2 cellular contexts compared by ENCODE assay signal in the genomic region with DNA sequence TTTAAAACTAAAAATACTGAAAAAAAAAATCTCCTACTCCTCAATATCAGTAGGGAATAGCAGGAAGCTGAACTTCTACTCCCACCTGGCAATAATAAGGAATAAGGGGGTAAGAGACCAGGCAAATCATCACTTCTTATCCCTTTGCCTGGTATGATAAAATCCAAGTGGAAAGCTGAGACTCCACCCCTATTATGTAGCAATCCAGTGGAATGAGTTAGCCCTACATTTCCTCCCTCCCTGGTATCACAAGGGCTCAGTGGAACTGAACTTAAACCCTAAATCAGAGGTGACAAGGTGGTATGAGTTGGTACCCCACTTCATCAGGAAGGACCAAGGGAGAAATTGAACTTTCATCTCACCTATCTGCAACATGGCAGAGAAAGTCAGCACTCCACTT.
A peak's percentile ranks its signal among the peaks of the same experiment; 100 is the strongest.
TF ChIP-seq lines count a peak whose summit lies in the region.

No MANE protein-coding gene starts in this region.

TF ChIP-seq in IMR-90, 13 proteins besides CTCF, POLR2A, EP300 and RAD21:
- TF ChIP-seq, protein P1, sequence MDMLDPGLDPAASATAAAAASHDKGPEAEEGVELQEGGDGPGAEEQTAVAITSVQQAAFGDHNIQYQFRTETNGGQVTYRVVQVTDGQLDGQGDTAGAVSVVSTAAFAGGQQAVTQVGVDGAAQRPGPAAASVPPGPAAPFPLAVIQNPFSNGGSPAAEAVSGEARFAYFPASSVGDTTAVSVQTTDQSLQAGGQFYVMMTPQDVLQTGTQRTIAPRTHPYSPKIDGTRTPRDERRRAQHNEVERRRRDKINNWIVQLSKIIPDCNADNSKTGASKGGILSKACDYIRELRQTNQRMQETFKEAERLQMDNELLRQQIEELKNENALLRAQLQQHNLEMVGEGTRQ (IDR thresholded peaks at IDR 0.05; ENCODE audit: low read depth, low read length): no peak
- TF ChIP-seq, protein P2, sequence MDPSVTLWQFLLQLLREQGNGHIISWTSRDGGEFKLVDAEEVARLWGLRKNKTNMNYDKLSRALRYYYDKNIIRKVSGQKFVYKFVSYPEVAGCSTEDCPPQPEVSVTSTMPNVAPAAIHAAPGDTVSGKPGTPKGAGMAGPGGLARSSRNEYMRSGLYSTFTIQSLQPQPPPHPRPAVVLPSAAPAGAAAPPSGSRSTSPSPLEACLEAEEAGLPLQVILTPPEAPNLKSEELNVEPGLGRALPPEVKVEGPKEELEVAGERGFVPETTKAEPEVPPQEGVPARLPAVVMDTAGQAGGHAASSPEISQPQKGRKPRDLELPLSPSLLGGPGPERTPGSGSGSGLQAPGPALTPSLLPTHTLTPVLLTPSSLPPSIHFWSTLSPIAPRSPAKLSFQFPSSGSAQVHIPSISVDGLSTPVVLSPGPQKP (IDR thresholded peaks at IDR 0.05; ENCODE audit: borderline replicate concordance, low read depth, low read length): no peak
- TF ChIP-seq CEBPB (IDR thresholded peaks at IDR 0.05; ENCODE audit: low read depth, low read length): peak; percentile 62
- no peak for TF ChIP-seq MAZ (IDR thresholded peaks at IDR 0.05; ENCODE audit: borderline replicate concordance, low read depth, low read length)
- no peak for TF ChIP-seq SMC3 (IDR thresholded peaks at IDR 0.05; ENCODE audit: low read depth, low read length)
- TF ChIP-seq BHLHE40 (IDR thresholded peaks at IDR 0.05; ENCODE audit: low read depth, low read length): no peak

TF ChIP-seq in H1, 55 proteins besides CTCF, POLR2A, EP300 and RAD21:
- no peak for TF ChIP-seq BACH1 (IDR thresholded peaks at IDR 0.05; ENCODE audit: low read length)
- TF ChIP-seq EZH2 (IDR thresholded peaks at IDR 0.05; ENCODE audit: low read depth, low read length, severe bottlenecking): no peak
- TF ChIP-seq, protein P3, sequence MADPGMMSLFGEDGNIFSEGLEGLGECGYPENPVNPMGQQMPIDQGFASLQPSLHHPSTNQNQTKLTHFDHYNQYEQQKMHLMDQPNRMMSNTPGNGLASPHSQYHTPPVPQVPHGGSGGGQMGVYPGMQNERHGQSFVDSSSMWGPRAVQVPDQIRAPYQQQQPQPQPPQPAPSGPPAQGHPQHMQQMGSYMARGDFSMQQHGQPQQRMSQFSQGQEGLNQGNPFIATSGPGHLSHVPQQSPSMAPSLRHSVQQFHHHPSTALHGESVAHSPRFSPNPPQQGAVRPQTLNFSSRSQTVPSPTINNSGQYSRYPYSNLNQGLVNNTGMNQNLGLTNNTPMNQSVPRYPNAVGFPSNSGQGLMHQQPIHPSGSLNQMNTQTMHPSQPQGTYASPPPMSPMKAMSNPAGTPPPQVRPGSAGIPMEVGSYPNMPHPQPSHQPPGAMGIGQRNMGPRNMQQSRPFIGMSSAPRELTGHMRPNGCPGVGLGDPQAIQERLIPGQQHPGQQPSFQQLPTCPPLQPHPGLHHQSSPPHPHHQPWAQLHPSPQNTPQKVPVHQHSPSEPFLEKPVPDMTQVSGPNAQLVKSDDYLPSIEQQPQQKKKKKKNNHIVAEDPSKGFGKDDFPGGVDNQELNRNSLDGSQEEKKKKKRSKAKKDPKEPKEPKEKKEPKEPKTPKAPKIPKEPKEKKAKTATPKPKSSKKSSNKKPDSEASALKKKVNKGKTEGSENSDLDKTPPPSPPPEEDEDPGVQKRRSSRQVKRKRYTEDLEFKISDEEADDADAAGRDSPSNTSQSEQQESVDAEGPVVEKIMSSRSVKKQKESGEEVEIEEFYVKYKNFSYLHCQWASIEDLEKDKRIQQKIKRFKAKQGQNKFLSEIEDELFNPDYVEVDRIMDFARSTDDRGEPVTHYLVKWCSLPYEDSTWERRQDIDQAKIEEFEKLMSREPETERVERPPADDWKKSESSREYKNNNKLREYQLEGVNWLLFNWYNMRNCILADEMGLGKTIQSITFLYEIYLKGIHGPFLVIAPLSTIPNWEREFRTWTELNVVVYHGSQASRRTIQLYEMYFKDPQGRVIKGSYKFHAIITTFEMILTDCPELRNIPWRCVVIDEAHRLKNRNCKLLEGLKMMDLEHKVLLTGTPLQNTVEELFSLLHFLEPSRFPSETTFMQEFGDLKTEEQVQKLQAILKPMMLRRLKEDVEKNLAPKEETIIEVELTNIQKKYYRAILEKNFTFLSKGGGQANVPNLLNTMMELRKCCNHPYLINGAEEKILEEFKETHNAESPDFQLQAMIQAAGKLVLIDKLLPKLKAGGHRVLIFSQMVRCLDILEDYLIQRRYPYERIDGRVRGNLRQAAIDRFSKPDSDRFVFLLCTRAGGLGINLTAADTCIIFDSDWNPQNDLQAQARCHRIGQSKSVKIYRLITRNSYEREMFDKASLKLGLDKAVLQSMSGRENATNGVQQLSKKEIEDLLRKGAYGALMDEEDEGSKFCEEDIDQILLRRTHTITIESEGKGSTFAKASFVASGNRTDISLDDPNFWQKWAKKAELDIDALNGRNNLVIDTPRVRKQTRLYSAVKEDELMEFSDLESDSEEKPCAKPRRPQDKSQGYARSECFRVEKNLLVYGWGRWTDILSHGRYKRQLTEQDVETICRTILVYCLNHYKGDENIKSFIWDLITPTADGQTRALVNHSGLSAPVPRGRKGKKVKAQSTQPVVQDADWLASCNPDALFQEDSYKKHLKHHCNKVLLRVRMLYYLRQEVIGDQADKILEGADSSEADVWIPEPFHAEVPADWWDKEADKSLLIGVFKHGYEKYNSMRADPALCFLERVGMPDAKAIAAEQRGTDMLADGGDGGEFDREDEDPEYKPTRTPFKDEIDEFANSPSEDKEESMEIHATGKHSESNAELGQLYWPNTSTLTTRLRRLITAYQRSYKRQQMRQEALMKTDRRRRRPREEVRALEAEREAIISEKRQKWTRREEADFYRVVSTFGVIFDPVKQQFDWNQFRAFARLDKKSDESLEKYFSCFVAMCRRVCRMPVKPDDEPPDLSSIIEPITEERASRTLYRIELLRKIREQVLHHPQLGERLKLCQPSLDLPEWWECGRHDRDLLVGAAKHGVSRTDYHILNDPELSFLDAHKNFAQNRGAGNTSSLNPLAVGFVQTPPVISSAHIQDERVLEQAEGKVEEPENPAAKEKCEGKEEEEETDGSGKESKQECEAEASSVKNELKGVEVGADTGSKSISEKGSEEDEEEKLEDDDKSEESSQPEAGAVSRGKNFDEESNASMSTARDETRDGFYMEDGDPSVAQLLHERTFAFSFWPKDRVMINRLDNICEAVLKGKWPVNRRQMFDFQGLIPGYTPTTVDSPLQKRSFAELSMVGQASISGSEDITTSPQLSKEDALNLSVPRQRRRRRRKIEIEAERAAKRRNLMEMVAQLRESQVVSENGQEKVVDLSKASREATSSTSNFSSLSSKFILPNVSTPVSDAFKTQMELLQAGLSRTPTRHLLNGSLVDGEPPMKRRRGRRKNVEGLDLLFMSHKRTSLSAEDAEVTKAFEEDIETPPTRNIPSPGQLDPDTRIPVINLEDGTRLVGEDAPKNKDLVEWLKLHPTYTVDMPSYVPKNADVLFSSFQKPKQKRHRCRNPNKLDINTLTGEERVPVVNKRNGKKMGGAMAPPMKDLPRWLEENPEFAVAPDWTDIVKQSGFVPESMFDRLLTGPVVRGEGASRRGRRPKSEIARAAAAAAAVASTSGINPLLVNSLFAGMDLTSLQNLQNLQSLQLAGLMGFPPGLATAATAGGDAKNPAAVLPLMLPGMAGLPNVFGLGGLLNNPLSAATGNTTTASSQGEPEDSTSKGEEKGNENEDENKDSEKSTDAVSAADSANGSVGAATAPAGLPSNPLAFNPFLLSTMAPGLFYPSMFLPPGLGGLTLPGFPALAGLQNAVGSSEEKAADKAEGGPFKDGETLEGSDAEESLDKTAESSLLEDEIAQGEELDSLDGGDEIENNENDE (IDR thresholded peaks at IDR 0.05; ENCODE audit: insufficient replicate concordance, low read length): no peak
- no peak for TF ChIP-seq TCF12 (IDR thresholded peaks at IDR 0.05; ENCODE audit: low read depth, low read length)
- no peak for TF ChIP-seq TAF7 (optimal IDR thresholded peaks at IDR 0.05; ENCODE audit: borderline replicate concordance, low read depth, low read length)
- TF ChIP-seq GTF2F1 (IDR thresholded peaks at IDR 0.05; ENCODE audit: borderline replicate concordance, low read depth, low read length): no peak
- TF ChIP-seq JUND (IDR thresholded peaks at IDR 0.05; ENCODE audit: low read length): no peak
- no peak for TF ChIP-seq NRF1 (IDR thresholded peaks at IDR 0.05; ENCODE audit: low read depth, low read length)
- TF ChIP-seq RNF2 (IDR thresholded peaks at IDR 0.05; ENCODE audit: borderline replicate concordance, low read depth, low read length, missing control alignments, poor library complexity, severe bottlenecking): no peak
- TF ChIP-seq FOSL1 (IDR thresholded peaks at IDR 0.05; ENCODE audit: insufficient read depth, low read depth, low read length): no peak
- TF ChIP-seq SP2 (IDR thresholded peaks at IDR 0.05; ENCODE audit: low read length): no peak
- no peak for TF ChIP-seq BRCA1 (IDR thresholded peaks at IDR 0.05; ENCODE audit: low read depth, low read length)
- TF ChIP-seq, protein P1 (IDR thresholded peaks at IDR 0.05; ENCODE audit: low read length): no peak
- TF ChIP-seq KDM5A (IDR thresholded peaks at IDR 0.05; ENCODE audit: low read length): no peak
- TF ChIP-seq CREB1 (IDR thresholded peaks at IDR 0.05): no peak
- no peak for TF ChIP-seq YY1 (IDR thresholded peaks at IDR 0.05; ENCODE audit: low read depth, low read length)
- TF ChIP-seq SIN3A (conservative IDR thresholded peaks at IDR 0.05 in 1 of 2, IDR thresholded peaks at IDR 0.05 in 1 of 2; ENCODE audit: low read depth in 1 of 2, low read length in 2 of 2): no peak
